11 cellular contexts compared by ENCODE assay signal in the genomic region with DNA sequence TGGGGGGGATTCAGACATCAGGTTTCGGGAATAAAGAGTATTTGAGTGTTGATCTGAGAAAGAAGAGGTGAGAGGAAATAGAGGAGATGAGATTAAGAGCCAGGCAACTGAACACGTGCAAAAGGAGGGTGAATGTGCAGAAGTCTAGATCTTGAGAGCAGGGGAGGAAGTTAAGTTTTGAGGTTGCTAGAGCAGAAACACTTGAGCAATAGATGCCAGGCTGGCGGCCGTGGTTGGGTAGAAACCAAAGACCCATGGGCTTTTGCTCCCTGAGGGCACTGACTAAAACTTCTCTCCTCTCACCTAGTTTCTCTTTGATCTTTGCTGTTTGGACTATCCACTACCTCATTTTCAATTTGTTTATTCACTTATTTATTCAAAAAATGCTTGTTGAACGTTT.
A peak's percentile ranks its signal among the peaks of the same experiment; 100 is the strongest.
DNase-seq lines count a peak whose midpoint lies in the region; ATAC-seq and TF ChIP-seq lines count a peak whose summit lies in the region.
"Had no signal": no experiment of that assay in that cellular context is flagged by ENCODE, and none has a peak within 500 bp of the region (broad histone marks: within the 10 kb centered on the region; RNA-seq: fewer than 3 reads in every experiment).

No MANE protein-coding gene starts in this region.

- H3K9me2 ChIP-seq in OCI-LY7 (ENCODE audit: insufficient read depth, low read length), result no peaks in the 10 kb centered on the region

- POLR2A ChIA-PET in OCI-LY7 (lab: Charles Lee), result interaction anchor here (1.0 kb wide), 1 partner anchor 14 kb away, joined by 4 read pairs; no protein-coding TSS in a partner anchor
- POLR2A ChIA-PET in naive thymus-derived CD8-positive, alpha-beta T cell (lab: Charles Lee), result no interaction called here

- no peaks in the 10 kb centered on the region for H3K9me3 Mint-ChIP-seq in naive thymus-derived CD8-positive, alpha-beta T cell
- H3K9me3 Mint-ChIP-seq: GM23338 had no signal

- no peaks in the 10 kb centered on the region for H3K79me2 ChIP-seq in OCI-LY7 (ENCODE audit: insufficient read depth, low read depth, low read length)

- no peaks in the 10 kb centered on the region for H4K20me1 ChIP-seq in OCI-LY7 (ENCODE audit: insufficient read depth, low read length)

- H3K27ac ChIP-seq in OCI-LY7 (ENCODE audit: low read depth, low read length, poor library complexity, severe bottlenecking), result no peak overlapping the region
- H3K27ac ChIP-seq: epithelial cell of prostate, VCaP had no signal

- no peak for TF ChIP-seq POLR2A in GM18505 (IDR thresholded peaks at IDR 0.05; ENCODE audit: borderline replicate concordance, extremely low read depth, insufficient read depth, insufficient read length)

- no TSS peak for BruUV-seq in OCI-LY7 (replicated peaks; lab: Mats Ljungman, UMichigan)

- ATAC-seq in GM18505 (IDR thresholded peaks at IDR 0.05; ENCODE audit: unreplicated experiment), result peak; percentile 44
- ATAC-seq in HG02678 (IDR thresholded peaks at IDR 0.05; ENCODE audit: unreplicated experiment), result peak; percentile 53
- ATAC-seq in naive thymus-derived CD8-positive, alpha-beta T cell, result peak; percentile 50 to 63
- ATAC-seq in HG03520 (IDR thresholded peaks at IDR 0.05; ENCODE audit: unreplicated experiment), result no peak
- ATAC-seq: GM23338 had no signal

- no peak overlapping the region for H3K27ac Mint-ChIP-seq in naive thymus-derived CD8-positive, alpha-beta T cell
- H3K27ac Mint-ChIP-seq: GM23338 had no signal

- no peak overlapping the region for H2AFZ ChIP-seq in OCI-LY7 (ENCODE audit: low read length)
- H2AFZ ChIP-seq: GM23338 had no signal

- peaks cover 5 to 26% (median 6%) of the 10 kb centered on the region in 4 donors for H3K4me1 Mint-ChIP-seq in naive thymus-derived CD8-positive, alpha-beta T cell

- H3K27me3 Mint-ChIP-seq in naive thymus-derived CD8-positive, alpha-beta T cell, result no peaks in the 10 kb centered on the region

- intact Hi-C loops in OCI-LY7 (cut with micrococcal nuclease; ENCODE audit: unreplicated experiment), result no loop called here

- no peaks in the 10 kb centered on the region for H3K36me3 ChIP-seq in OCI-LY7 (ENCODE audit: insufficient read depth, low read length)

- no peaks in the 10 kb centered on the region for H3K36me3 Mint-ChIP-seq in naive thymus-derived CD8-positive, alpha-beta T cell

- TF ChIP-seq CTCF in OCI-LY7 (conservative IDR thresholded peaks at IDR 0.05; ENCODE audit: low read length), result no peak

- no peak overlapping the region for H3K4me2 ChIP-seq in OCI-LY7 (ENCODE audit: low read length)
- H3K4me2 ChIP-seq: GM23338 had no signal

- no peak overlapping the region for H3K4me3 Mint-ChIP-seq in naive thymus-derived CD8-positive, alpha-beta T cell
- H3K4me3 Mint-ChIP-seq: GM23338 had no signal

- peak; percentile 16 for DNase-seq in OCI-LY7 (ENCODE audit: low spot score)
- peak in 4 of 10 donors; percentile 14 to 35 (median 24) for DNase-seq in naive thymus-derived CD8-positive, alpha-beta T cell
- DNase-seq in mesenteric fat pad (ENCODE audit: low spot score), result no peak
- DNase-seq in NCI-H2107 treated with DMSO at 0.1 percent for 48 hours (lab: John Stamatoyannopoulos, UW; ENCODE audit: unreplicated experiment), result no peak
- DNase-seq: amniotic stem cell had no signal

- no peak overlapping the region for H3K4me3 ChIP-seq in OCI-LY7 (ENCODE audit: low read depth, low read length, poor library complexity, severe bottlenecking)
- H3K4me3 ChIP-seq: GM23338 had no signal

- H3K9me3 ChIP-seq in OCI-LY7 (ENCODE audit: low read length), result no peaks in the 10 kb centered on the region

- no peaks in the 10 kb centered on the region for H3K4me1 ChIP-seq in OCI-LY7 (ENCODE audit: insufficient read depth, low read length, poor library complexity, severe bottlenecking)

- CTCF ChIA-PET in OCI-LY7 (lab: Charles Lee; ENCODE audit: unreplicated experiment), result no interaction called here
